In the genomic region with DNA sequence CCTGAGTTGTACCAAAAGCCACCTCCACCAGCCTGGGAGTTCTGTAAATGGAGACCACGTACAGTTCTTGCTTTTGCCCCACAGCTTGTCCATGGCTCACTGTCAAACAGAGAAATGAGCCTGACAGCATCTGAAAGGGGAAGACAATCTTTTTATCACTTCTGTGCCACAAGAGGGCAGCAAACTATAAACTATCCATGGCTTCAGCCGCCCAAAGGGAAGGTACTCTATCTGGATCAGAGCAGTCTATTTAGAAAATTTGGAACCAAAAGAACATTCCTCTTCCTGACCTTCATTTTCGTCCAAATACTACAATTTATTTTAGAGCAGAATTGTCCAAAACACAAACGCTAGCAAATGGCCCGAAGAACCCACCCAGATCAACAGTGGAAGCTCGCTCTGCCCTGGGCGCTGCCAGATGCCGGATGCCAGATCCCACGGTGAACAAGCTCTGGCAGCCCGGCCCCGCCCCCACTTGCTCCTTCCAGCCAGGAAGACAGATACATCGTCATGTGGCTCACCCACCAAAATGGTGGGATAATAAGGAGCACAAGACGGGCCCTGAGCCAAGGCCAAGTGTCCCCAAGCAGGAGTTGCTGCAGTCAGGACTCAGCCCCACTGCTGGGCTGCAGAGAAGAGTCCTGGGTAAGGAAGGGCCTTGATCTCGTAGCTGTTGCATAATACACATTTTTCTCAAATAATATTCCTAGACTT, we compare ENCODE assay signal across 8 cellular contexts. TPM values are rescaled to one million over a fixed set of nuclear protein-coding genes. Genes with fewer than 3 reads are reported as not detected.
DNase-seq lines count a peak whose midpoint lies in the region; ATAC-seq, FAIRE-seq and TF ChIP-seq lines count a peak whose summit lies in the region.

No MANE protein-coding gene starts in this region.

- H4K20me1 ChIP-seq in HCT116 (ENCODE audit: insufficient read depth) (no peaks in the 10 kb centered on the region), HepG2 (ENCODE audit: insufficient read depth, low read length) (no peaks in the 10 kb centered on the region)

- TF ChIP-seq EP300 in HepG2 (IDR thresholded peaks at IDR 0.05; ENCODE audit: low read depth in 2 of 2, low read length in 2 of 2) (no peak), HepG2 (CRISPR knock-in tag; IDR thresholded peaks at IDR 0.05; ENCODE audit: borderline replicate concordance) (no peak)

- H2AFZ ChIP-seq in HCT116 (ENCODE audit: low read depth, low read length, poor library complexity, severe bottlenecking): peak overlapping the region; percentile 3
- H2AFZ ChIP-seq in HepG2 (ENCODE audit: low read length): no peak overlapping the region

- DNase-seq in C1 segment of cervical spinal cord (lab: John Stamatoyannopoulos, UW): peak in 12 of 14 donors; percentile 34 to 91 (median 60)
- peak; percentile 61 for DNase-seq in HCT116 (ENCODE audit: low read depth, low spot score)
- peak; percentile 73 for DNase-seq in NCI-H510A (lab: John Stamatoyannopoulos, UW)
- DNase-seq in activated CD4-positive, alpha-beta T cell treated with anti-CD3 and anti-CD28 coated beads, Interleukin-2, amount 10 ng/mL, durations not matched to agents 24 days and 14 days: peak; percentile 88
- peak in 2 of 3 donors; percentile 8 to 36 for DNase-seq in effector memory CD4-positive, alpha-beta T cell
- peak; percentile 71 for DNase-seq in HepG2 (ENCODE audit: low spot score)
- DNase-seq in stimulated activated CD4-positive, alpha-beta T cell treated with anti-CD3 and anti-CD28 coated beads, Interleukin-4, amount 100 ng/mL, for 24 hours: peak; percentile 60

- intact Hi-C loops in HCT116 (cut with micrococcal nuclease): loop anchor here (1.0 to 5.0 kb wide), 2 partner anchors 161 to 297 kb away; no protein-coding TSS in a partner anchor
- intact Hi-C loops in activated CD4-positive, alpha-beta T cell treated with anti-CD3 and anti-CD28 coated beads, Interleukin-2, amount 10 ng/mL, durations not matched to agents 24 days and 14 days (cut with micrococcal nuclease): loop anchor here (5.0 kb wide), 1 partner anchor 297 kb away; no protein-coding TSS in a partner anchor
- intact Hi-C loops in HepG2 (cut with micrococcal nuclease; ENCODE audit: unreplicated experiment): loop anchor here (2.0 to 10.0 kb wide), 2 partner anchors 150 to 166 kb away; a partner anchor contains a TSS

- H3K27ac Mint-ChIP-seq in activated CD4-positive, alpha-beta T cell treated with anti-CD3 and anti-CD28 coated beads, Interleukin-2, amount 10 ng/mL, durations not matched to agents 24 days and 14 days: no peak overlapping the region

- H3K4me1 Mint-ChIP-seq in activated CD4-positive, alpha-beta T cell treated with anti-CD3 and anti-CD28 coated beads, Interleukin-2, amount 10 ng/mL, durations not matched to agents 24 days and 14 days: peaks cover 21% of the 10 kb centered on the region

- H3K4me1 ChIP-seq in HCT116 (ENCODE audit: control insufficient read depth in 1 of 2, insufficient read depth in 2 of 2, low read length in 2 of 2): peaks cover 9 to 21% of the 10 kb centered on the region in 2 experiments; a peak in 3 of 4 replicates
- no peaks in the 10 kb centered on the region for H3K4me1 ChIP-seq in effector memory CD4-positive, alpha-beta T cell (ENCODE audit: control insufficient read depth, insufficient read depth, low read length, poor library complexity, severe bottlenecking)
- peaks cover 27% of the 10 kb centered on the region for H3K4me1 ChIP-seq in HepG2 (ENCODE audit: insufficient read depth, low read length)

- in situ Hi-C loops in HepG2 (cut with HindIII; ENCODE audit: extremely low pct_ligation_motif_present, low pct_unique_long_range_greater_than_20kb): loop anchor here (5.0 to 10.0 kb wide), 2 partner anchors 162 to 310 kb away; a partner anchor contains a TSS

- H3K79me2 ChIP-seq in HCT116 (ENCODE audit: insufficient read depth, low read length): no peaks in the 10 kb centered on the region
- H3K79me2 ChIP-seq in HepG2 (ENCODE audit: insufficient read depth, low read length): no peaks in the 10 kb centered on the region

- H3K27ac ChIP-seq in HCT116 (ENCODE audit: low read depth, low read length) (no peak overlapping the region), HepG2 (ENCODE audit: extremely low read length, insufficient read depth, low read length) (no peak overlapping the region)
- H3K27ac ChIP-seq in effector memory CD4-positive, alpha-beta T cell (ENCODE audit: insufficient read depth, low read length, poor library complexity, severe bottlenecking): no peak overlapping the region

- H3K27me3 Mint-ChIP-seq in activated CD4-positive, alpha-beta T cell treated with anti-CD3 and anti-CD28 coated beads, Interleukin-2, amount 10 ng/mL, durations not matched to agents 24 days and 14 days: peaks cover under 1% of the 10 kb centered on the region

- no TSS peak for BruUV-seq in HCT116 (replicated peaks; lab: Mats Ljungman, UMichigan)
- no TSS peak for BruUV-seq in HepG2 (replicated peaks; lab: Mats Ljungman, UMichigan)

- no peaks in the 10 kb centered on the region for H3K27me3 ChIP-seq in HCT116 (ENCODE audit: insufficient read depth, low read length)
- no peaks in the 10 kb centered on the region for H3K27me3 ChIP-seq in effector memory CD4-positive, alpha-beta T cell (replicated peaks; ENCODE audit: control insufficient read depth, insufficient read depth, low read length, poor library complexity, severe bottlenecking)
- peaks cover 0 to 10% of the 10 kb centered on the region in 2 experiments; a peak in 1 of 5 replicates for H3K27me3 ChIP-seq in HepG2 (ENCODE audit: control insufficient read depth in 1 of 2, insufficient read depth in 2 of 2, low read length in 2 of 2)

- POLR2A ChIA-PET in HCT116 (lab: Charles Lee) (interaction anchor here (0.6 to 2.4 kb wide), 9 partner anchors 148 to 446 kb away, joined by 3 to 19 read pairs (median 4); a partner anchor contains a TSS), HepG2 (lab: Yijun Ruan, JAX) (interaction anchor here (0.5 to 1.8 kb wide), 6 partner anchors 178 to 446 kb away, joined by 3 to 5 read pairs (median 4); a partner anchor contains a TSS)

- CTCF ChIA-PET in HCT116 (lab: Charles Lee) (interaction anchor here (0.6 to 4.2 kb wide), 35 partner anchors 9 to 445 kb away, joined by 3 to 47 read pairs (median 5); a partner anchor contains a TSS), HepG2 (lab: Yijun Ruan, JAX; ENCODE audit: low intra/inter-chr PET ratio, low total read pairs) (interaction anchor here (0.8 to 2.4 kb wide), 6 partner anchors 14 to 166 kb away, joined by 3 to 25 read pairs (median 4); no protein-coding TSS in a partner anchor)

- TF ChIP-seq RAD21 in HCT116 (IDR thresholded peaks at IDR 0.05; ENCODE audit: low read depth) (peak; percentile 95), HepG2 (CRISPR knock-in tag; IDR thresholded peaks at IDR 0.05) (peak; percentile 66)

- TF ChIP-seq CTCF in HCT116 (IDR thresholded peaks at IDR 0.05 in 2 of 3, conservative IDR thresholded peaks at IDR 0.05 in 1 of 3; ENCODE audit: borderline replicate concordance in 1 of 3, insufficient read depth in 1 of 3, low read depth in 2 of 3, low read length in 2 of 3) (peak; percentile 58 to 85 (median 81)), HepG2 (CRISPR knock-in tag; IDR thresholded peaks at IDR 0.05) (peak; percentile 85)

- no peak overlapping the region for H3K4me3 Mint-ChIP-seq in activated CD4-positive, alpha-beta T cell treated with anti-CD3 and anti-CD28 coated beads, Interleukin-2, amount 10 ng/mL, durations not matched to agents 24 days and 14 days

- FAIRE-seq in HepG2 (lab: Jason Lieb, UNC): peak; percentile 89

- whole genome bisulfite sequencing in HepG2 (ENCODE audit: low lambda C conversion rate): 38% methylated on average over 14 of the region's 14 CpGs

- H3K4me2 ChIP-seq in HCT116 (ENCODE audit: low read length) (peak overlapping the region; percentile 58), HepG2 (ENCODE audit: low read depth, low read length) (no peak overlapping the region)

- ATAC-seq in HCT116: peak; percentile 82
- ATAC-seq in HepG2: peak; percentile 67
- ATAC-seq in GM18861 (IDR thresholded peaks at IDR 0.05; ENCODE audit: unreplicated experiment): no peak

- H3K9me3 Mint-ChIP-seq in activated CD4-positive, alpha-beta T cell treated with anti-CD3 and anti-CD28 coated beads, Interleukin-2, amount 10 ng/mL, durations not matched to agents 24 days and 14 days: no peaks in the 10 kb centered on the region

- no peaks in the 10 kb centered on the region for H3K36me3 Mint-ChIP-seq in activated CD4-positive, alpha-beta T cell treated with anti-CD3 and anti-CD28 coated beads, Interleukin-2, amount 10 ng/mL, durations not matched to agents 24 days and 14 days (ENCODE audit: low read depth)

- H3K36me3 ChIP-seq in HCT116 (ENCODE audit: control insufficient read depth in 1 of 2, insufficient read depth in 2 of 2, low read length in 2 of 2) (no peaks in the 10 kb centered on the region), HepG2 (replicated peaks in 1 of 2; ENCODE audit: control insufficient read depth in 1 of 2, insufficient read depth in 2 of 2, low read length in 2 of 2) (peaks cover 5 to 7% of the 10 kb centered on the region in 2 experiments; a peak in 4 of 5 replicates)
- H3K36me3 ChIP-seq in effector memory CD4-positive, alpha-beta T cell (ENCODE audit: control insufficient read depth, insufficient read depth, low read length): no peaks in the 10 kb centered on the region

- H3K9me3 ChIP-seq in HCT116 (ENCODE audit: control insufficient read depth in 1 of 2, insufficient read depth in 1 of 2, low read depth in 1 of 2, low read length in 2 of 2): no peaks in the 10 kb centered on the region
- no peaks in the 10 kb centered on the region for H3K9me3 ChIP-seq in effector memory CD4-positive, alpha-beta T cell (ENCODE audit: control insufficient read depth, low read length)
- H3K9me3 ChIP-seq in HepG2 (ENCODE audit: low read length): no peaks in the 10 kb centered on the region

- RAD21 ChIA-PET in HCT116 (lab: Charles Lee; ENCODE audit: low non-redundant PET in 1 of 2, low total read pairs in 2 of 2, uncharacterized antibody in 2 of 2, unreplicated experiment in 2 of 2): interaction anchor here (0.6 to 2.0 kb wide), 7 partner anchors 144 to 373 kb away, joined by 3 to 13 read pairs (median 4); a partner anchor contains a TSS

- TF ChIP-seq POLR2A in HCT116 (IDR thresholded peaks at IDR 0.05; ENCODE audit: borderline replicate concordance, extremely low read depth, insufficient read depth, insufficient read length) (no peak), HepG2 (IDR thresholded peaks at IDR 0.05; ENCODE audit: insufficient read depth in 1 of 2, low read depth in 2 of 2, low read length in 2 of 2) (no peak)

- no peak overlapping the region; a peak in 1 of 4 replicates for H3K4me3 ChIP-seq in HCT116 (replicated peaks in 1 of 2; ENCODE audit: low read depth in 1 of 2, low read length in 2 of 2)
- H3K4me3 ChIP-seq in effector memory CD4-positive, alpha-beta T cell (ENCODE audit: insufficient read depth, low read depth, low read length, poor library complexity, severe bottlenecking): no peak overlapping the region
- no peak overlapping the region for H3K4me3 ChIP-seq in HepG2 (replicated peaks in 1 of 3; ENCODE audit: insufficient read depth in 1 of 3, low read depth in 2 of 3, low read length in 3 of 3)

- no peaks in the 10 kb centered on the region for H3K9me2 ChIP-seq in HCT116 (ENCODE audit: insufficient read depth)

- H3K9ac ChIP-seq in HCT116 (ENCODE audit: low read length): 0 out of 2 replicates have a peak overlapping the region, but pooled peaks have one; percentile 1
- no peak overlapping the region for H3K9ac ChIP-seq in HepG2 (ENCODE audit: insufficient read depth, low read depth, low read length)

RNA-seq across cellular contexts. Expression of a gene that starts 23.9 kb away (rescaled TPM):
- total RNA-seq in HCT116 (2021; ENCODE audit: unreplicated experiment) (2.0 TPM), HepG2 (2016; rRNA removed; fragmentation: Illumina TruSeq; extraction: Trizol) (not detected in 2 replicates)
- polyA plus RNA-seq in HCT116 (2012): not detected in 2 replicates
- total RNA-seq in activated CD4-positive, alpha-beta T cell treated with anti-CD3 and anti-CD28 coated beads, Interleukin-2, amount 10 ng/mL, durations not matched to agents 24 days and 14 days: not detected in 2 replicates
- not detected in 2 replicates for total RNA-seq in HepG2 (2016; cell fraction: cytosol; rRNA removed; fragmentation: Illumina TruSeq; extraction: Trizol; ENCODE audit: low read depth)
- not detected in 2 replicates for total RNA-seq in HepG2 (2016; cell fraction: insoluble cytoplasmic fraction; rRNA removed; fragmentation: Illumina TruSeq; extraction: Trizol)
- not detected in 2 replicates for total RNA-seq in HepG2 (2016; cell fraction: membrane; rRNA removed; fragmentation: Illumina TruSeq; extraction: Trizol)
- total RNA-seq in HepG2 (2016; cell fraction: nucleus; rRNA removed; fragmentation: Illumina TruSeq; extraction: Trizol): not detected in 2 replicates
- not detected in 2 replicates for polyA plus RNA-seq in HepG2 (2011; rRNA removed)
- not detected in 2 replicates for polyA plus RNA-seq in HepG2 (2011; cell fraction: cytosol; rRNA removed)
- polyA plus RNA-seq in HepG2 (2011; cell fraction: nucleus; rRNA removed): not detected in 2 replicates
- not detected in 2 replicates for polyA plus RNA-seq in HepG2 (2012)
- polyA plus RNA-seq in HepG2 (2016; cell fraction: cytosol; fragmentation: Illumina TruSeq; extraction: Trizol; ENCODE audit: low read depth): not detected in 2 replicates
- not detected in 2 replicates for polyA plus RNA-seq in HepG2 (2016; cell fraction: insoluble cytoplasmic fraction; fragmentation: Illumina TruSeq; extraction: Trizol; ENCODE audit: low read depth)
- polyA plus RNA-seq in HepG2 (2016; cell fraction: membrane; fragmentation: Illumina TruSeq; extraction: Trizol; ENCODE audit: low read depth): not detected in 2 replicates
- polyA plus RNA-seq in HepG2 (2016; cell fraction: nucleus; fragmentation: Illumina TruSeq; extraction: Trizol; ENCODE audit: insufficient read depth, low read depth): not detected in 2 replicates
- not detected in 2 replicates for polyA minus RNA-seq in HepG2 (2011; rRNA and poly(A)+ RNA removed; ENCODE audit: low replicate concordance)
- not detected in 2 replicates for polyA minus RNA-seq in HepG2 (2011; cell fraction: cytosol; rRNA and poly(A)+ RNA removed)
- not detected in 2 replicates for polyA minus RNA-seq in HepG2 (2011; cell fraction: nucleus; rRNA and poly(A)+ RNA removed)

RNA-seq across cellular contexts. Expression of a gene that starts 57.7 kb away (rescaled TPM):
- total RNA-seq in HCT116 (2021; ENCODE audit: unreplicated experiment) (27.6 TPM), HepG2 (2016; rRNA removed; fragmentation: Illumina TruSeq; extraction: Trizol) (50.8 and 56.4 TPM in 2 replicates)
- polyA plus RNA-seq in HCT116 (2012): 13.1 and 14.9 TPM in 2 replicates
- total RNA-seq in activated CD4-positive, alpha-beta T cell treated with anti-CD3 and anti-CD28 coated beads, Interleukin-2, amount 10 ng/mL, durations not matched to agents 24 days and 14 days: 3.6 and 5.8 TPM in 2 replicates
- 13.7 and 14.0 TPM in 2 replicates for total RNA-seq in HepG2 (2016; cell fraction: cytosol; rRNA removed; fragmentation: Illumina TruSeq; extraction: Trizol; ENCODE audit: low read depth)
- total RNA-seq in HepG2 (2016; cell fraction: insoluble cytoplasmic fraction; rRNA removed; fragmentation: Illumina TruSeq; extraction: Trizol): 56.0 and 59.8 TPM in 2 replicates
- 23.9 and 33.1 TPM in 2 replicates for total RNA-seq in HepG2 (2016; cell fraction: membrane; rRNA removed; fragmentation: Illumina TruSeq; extraction: Trizol)
- 25.4 and 37.0 TPM in 2 replicates for total RNA-seq in HepG2 (2016; cell fraction: nucleus; rRNA removed; fragmentation: Illumina TruSeq; extraction: Trizol)
- polyA plus RNA-seq in HepG2 (2011; rRNA removed): 83.4 and 97.5 TPM in 2 replicates
- polyA plus RNA-seq in HepG2 (2011; cell fraction: cytosol; rRNA removed): 82.2 and 92.0 TPM in 2 replicates
- 142 and 144 TPM in 2 replicates for polyA plus RNA-seq in HepG2 (2011; cell fraction: nucleus; rRNA removed)
- polyA plus RNA-seq in HepG2 (2012): 38.9 and 45.7 TPM in 2 replicates
- 14.0 and 18.9 TPM in 2 replicates for polyA plus RNA-seq in HepG2 (2016; cell fraction: cytosol; fragmentation: Illumina TruSeq; extraction: Trizol; ENCODE audit: low read depth)
- polyA plus RNA-seq in HepG2 (2016; cell fraction: insoluble cytoplasmic fraction; fragmentation: Illumina TruSeq; extraction: Trizol; ENCODE audit: low read depth): 58.0 and 67.0 TPM in 2 replicates
- 23.3 and 27.0 TPM in 2 replicates for polyA plus RNA-seq in HepG2 (2016; cell fraction: membrane; fragmentation: Illumina TruSeq; extraction: Trizol; ENCODE audit: low read depth)
- polyA plus RNA-seq in HepG2 (2016; cell fraction: nucleus; fragmentation: Illumina TruSeq; extraction: Trizol; ENCODE audit: insufficient read depth, low read depth): 55.7 and 55.8 TPM in 2 replicates
- 7.8 and 40.4 TPM in 2 replicates for polyA minus RNA-seq in HepG2 (2011; rRNA and poly(A)+ RNA removed; ENCODE audit: low replicate concordance)
- polyA minus RNA-seq in HepG2 (2011; cell fraction: cytosol; rRNA and poly(A)+ RNA removed): 20.0 and 21.3 TPM in 2 replicates
- 57.7 and 61.4 TPM in 2 replicates for polyA minus RNA-seq in HepG2 (2011; cell fraction: nucleus; rRNA and poly(A)+ RNA removed)

Comparison
In these comparisons a context has a peak if more than half of its experiments do, and no peak if none do; other contexts are left out.
1. DNase-seq: peak in every context shown above with its lines; median percentile 88 in activated CD4-positive, alpha-beta T cell treated with anti-CD3 and anti-CD28 coated beads, Interleukin-2, amount 10 ng/mL, durations not matched to agents 24 days and 14 days; 73 in NCI-H510A; 71 in HepG2; 61 in HCT116; 60 in C1 segment of cervical spinal cord; 60 in stimulated activated CD4-positive, alpha-beta T cell treated with anti-CD3 and anti-CD28 coated beads, Interleukin-4, amount 100 ng/mL, for 24 hours; 22 in effector memory CD4-positive, alpha-beta T cell.